In the genomic region with DNA sequence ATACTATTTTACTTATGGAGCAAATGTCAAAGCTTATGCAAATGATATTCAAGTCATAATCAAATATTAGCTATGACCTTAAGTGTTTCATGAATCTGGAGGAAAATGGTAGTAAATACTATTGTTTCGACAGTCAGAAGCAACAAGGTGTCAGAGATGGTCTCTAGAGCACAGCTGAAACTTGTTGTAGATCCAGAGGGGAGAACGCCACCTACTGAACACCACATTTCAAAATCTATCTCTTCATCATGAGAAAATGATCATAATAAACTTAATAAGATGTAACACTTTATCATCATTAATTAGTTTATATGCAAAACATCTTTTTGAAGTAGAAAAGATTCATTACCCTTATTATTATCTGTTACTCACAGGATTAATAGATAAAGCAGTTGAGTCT, we compare ENCODE assay signal across 12 cellular contexts.
A peak's percentile ranks its signal among the peaks of the same experiment; 100 is the strongest.
DNase-seq lines count a peak whose midpoint lies in the region; ATAC-seq, FAIRE-seq and TF ChIP-seq lines count a peak whose summit lies in the region.
"Had no signal": no experiment of that assay in that cellular context is flagged by ENCODE, and none has a peak within 500 bp of the region (broad histone marks: within the 10 kb centered on the region; RNA-seq: fewer than 3 reads in every experiment).

No MANE protein-coding gene starts in this region.

- TF ChIP-seq EP300 in GM12878 (IDR thresholded peaks at IDR 0.05; ENCODE audit: borderline replicate concordance in 1 of 2, control insufficient read depth in 1 of 2, low read depth in 2 of 2, low read length in 2 of 2), result no peak

- TF ChIP-seq POLR2A in GM12878 (IDR thresholded peaks at IDR 0.05; ENCODE audit: low read depth, low read length), result no peak

- no peaks in the 10 kb centered on the region for H3K27me3 ChIP-seq in GM12878 (replicated peaks in 1 of 2; ENCODE audit: control insufficient read depth in 2 of 2, insufficient read depth in 2 of 2, low read length in 1 of 2)
- no peaks in the 10 kb centered on the region for H3K27me3 ChIP-seq in BE2C

- POLR2A ChIA-PET in GM12878 (lab: Charles Lee), result no interaction called here

- RAD21 ChIA-PET in GM12878 (lab: Charles Lee; ENCODE audit: unreplicated experiment), result no interaction called here

- intact Hi-C loops in GM12878 (cut with micrococcal nuclease; ENCODE audit: unreplicated experiment), result no loop called here

- CTCF ChIA-PET in GM12878 (lab: Yijun Ruan, JAX), result interaction anchor here (0.8 to 0.9 kb wide), 2 partner anchors 525 to 948 kb away, joined by 3 to 4 read pairs; no protein-coding TSS in a partner anchor

- 29% methylated on average over 2 of the region's 2 CpGs for WGBS in GM12878 (ENCODE audit: insufficient coverage, insufficient replicate concordance, low lambda C conversion rate, missing lambda C conversion rate)

- peak; percentile 6 for DNase-seq in stimulated activated CD8-positive, alpha-beta memory T cell treated with anti-CD3 and anti-CD28 coated beads, Interleukin-12 subunit alpha, Interleukin-12 subunit beta, amount 100 ng/mL, for 1 hour (ENCODE audit: low read depth)
- DNase-seq in stimulated activated CD8-positive, alpha-beta memory T cell treated with anti-CD3 and anti-CD28 coated beads, Interleukin-4, amount 100 ng/mL, for 48 hours, result no peak
- DNase-seq in KBM-7, result peak; percentile 7
- no peak for DNase-seq in GM12878 (ENCODE audit: low read depth, low spot score)
- DNase-seq in HuH-7.5 (ENCODE audit: low spot score), result no peak
- no peak for DNase-seq in BE2C
- DNase-seq: Calu3, GOT3, NCI-H146 had no signal

- H3K4me1 ChIP-seq in GM12878 (ENCODE audit: control insufficient read depth, insufficient read depth, low read length) (no peaks in the 10 kb centered on the region), BE2C (no peaks in the 10 kb centered on the region)

- H3K79me2 ChIP-seq in GM12878 (ENCODE audit: control insufficient read depth, insufficient read depth, low read length), result no peaks in the 10 kb centered on the region

- in situ Hi-C loops in KBM-7 (cut with MboI; ENCODE audit: low pct_unique_long_range_greater_than_20kb, low sequenced_read_pairs) (no loop called here), GM12878 (cut with MboI) (no loop called here)

- H2AFZ ChIP-seq in GM12878 (ENCODE audit: control insufficient read depth, low read depth, low read length), result no peak overlapping the region

- no peak overlapping the region for H3K4me2 ChIP-seq in GM12878 (ENCODE audit: control insufficient read depth, insufficient read depth)

- no peaks in the 10 kb centered on the region for H3K9me3 ChIP-seq in GM12878 (replicated peaks; ENCODE audit: control insufficient read depth, insufficient read depth, low read length)
- H3K9me3 ChIP-seq in BE2C, result no peaks in the 10 kb centered on the region; the same call in 1 of the 2 replicates

- no peak overlapping the region for H3K27ac ChIP-seq in GM12878 (ENCODE audit: control insufficient read depth, insufficient read depth)

- ATAC-seq in GM12878 (no peak), HG03571 (IDR thresholded peaks at IDR 0.05; ENCODE audit: unreplicated experiment) (no peak)

- H4K20me1 ChIP-seq in GM12878 (ENCODE audit: control insufficient read depth, insufficient read depth), result no peaks in the 10 kb centered on the region

- SMC1A ChIA-PET in GM12878 (lab: Charles Lee; ENCODE audit: uncharacterized antibody, unreplicated experiment), result interaction anchor here (0.7 to 1.0 kb wide), 2 partner anchors 10 to 477 kb away, joined by 3 read pairs; no protein-coding TSS in a partner anchor

- H3K4me3 ChIP-seq in GM12878 (no peak overlapping the region), BE2C (ENCODE audit: low read depth, low read length) (no peak overlapping the region)

- no peak overlapping the region for H3K9ac ChIP-seq in GM12878 (ENCODE audit: control insufficient read depth, insufficient read depth, low read length)

- TF ChIP-seq RAD21 in GM12878 (IDR thresholded peaks at IDR 0.05; ENCODE audit: insufficient read depth, low read depth, low read length), result peak; percentile 48

- H3K36me3 ChIP-seq in GM12878 (ENCODE audit: control insufficient read depth in 2 of 2, insufficient read depth in 2 of 2, low read length in 1 of 2) (no peaks in the 10 kb centered on the region), BE2C (no peaks in the 10 kb centered on the region)

- FAIRE-seq in GM12878 (lab: Jason Lieb, UNC), result no peak
- FAIRE-seq: GM12891, GM19239 had no signal

- TF ChIP-seq CTCF in GM12878 (IDR thresholded peaks at IDR 0.05 in 2 of 3, conservative IDR thresholded peaks at IDR 0.05 in 1 of 3; ENCODE audit: control insufficient read depth in 2 of 3, extremely low read depth in 1 of 3, insufficient read depth in 1 of 3, low read depth in 3 of 3, low read length in 3 of 3) (peak in 1 of 3 experiments; percentile 14; a peak in 1 of 6 replicates), BE2C (IDR thresholded peaks at IDR 0.05; ENCODE audit: low read depth, low read length) (no peak)

- BruUV-seq in GM12878 (replicated peaks; lab: Mats Ljungman, UMichigan), result no TSS peak

TF ChIP-seq in GM12878, 131 proteins besides CTCF, POLR2A, EP300 and RAD21:
- TF ChIP-seq SMC3 (IDR thresholded peaks at IDR 0.05; ENCODE audit: borderline replicate concordance, low read length), result peak; percentile 22; the same call in 1 of the 2 replicates
- TF ChIP-seq RAD51 (IDR thresholded peaks at IDR 0.05), result no peak

Comparison
In these comparisons a context has a peak if more than half of its experiments do, and no peak if none do; other contexts are left out.
1. DNase-seq: peak in stimulated activated CD8-positive, alpha-beta memory T cell treated with anti-CD3 and anti-CD28 coated beads, Interleukin-12 subunit alpha, Interleukin-12 subunit beta, amount 100 ng/mL, for 1 hour (single experiment) and KBM-7 (single experiment); none in stimulated activated CD8-positive, alpha-beta memory T cell treated with anti-CD3 and anti-CD28 coated beads, Interleukin-4, amount 100 ng/mL, for 48 hours (single experiment), GM12878 (single experiment), HuH-7.5 (single experiment) and BE2C (single experiment).